In the genomic region with DNA sequence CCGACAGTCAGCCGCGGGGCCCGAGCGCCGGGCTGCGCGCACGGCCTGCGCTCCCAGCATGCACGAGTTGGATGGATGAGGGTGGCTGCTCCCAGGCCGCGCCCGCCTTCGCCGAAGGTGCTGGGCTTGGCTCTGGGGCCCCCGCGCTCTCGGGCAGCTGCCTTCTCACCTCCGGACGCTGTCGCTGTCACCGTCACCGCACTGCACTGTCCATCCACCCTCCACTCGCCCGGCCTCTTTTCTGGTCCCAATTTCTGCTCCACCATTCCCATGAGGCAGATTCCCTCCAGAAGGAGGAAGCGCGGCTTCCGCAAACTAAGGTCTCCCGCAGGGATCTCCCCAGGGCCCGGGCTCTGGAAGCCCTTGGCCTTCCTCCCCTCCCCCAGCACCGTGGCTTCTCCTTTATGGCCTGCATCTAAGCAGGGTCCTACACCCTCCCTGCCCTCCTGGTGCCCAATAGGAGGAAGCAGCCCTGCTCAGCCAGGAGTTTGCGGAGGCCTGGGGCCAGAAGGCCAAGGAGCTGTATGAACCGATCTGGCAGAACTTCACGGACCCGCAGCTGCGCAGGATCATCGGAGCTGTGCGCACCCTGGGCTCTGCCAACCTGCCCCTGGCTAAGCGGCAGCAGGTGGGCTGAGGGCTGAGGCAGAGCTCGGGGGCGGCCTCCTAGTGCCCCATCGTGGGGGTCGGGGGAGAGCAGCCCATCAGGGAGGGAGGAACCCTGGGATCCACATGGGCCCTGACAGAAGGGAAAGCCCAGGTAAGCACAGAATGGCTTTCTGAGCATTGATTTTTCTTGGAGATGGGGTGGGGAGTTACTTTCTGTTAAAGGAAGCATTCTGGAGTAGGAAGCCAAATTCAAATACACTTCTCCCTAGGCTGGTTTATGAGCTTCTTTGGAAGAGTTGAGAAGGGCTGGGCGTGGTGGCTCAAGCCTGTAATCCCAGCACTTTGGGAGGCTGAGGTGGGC, we compare ENCODE assay signal across 8 cellular contexts. TPM values are rescaled to one million over a fixed set of nuclear protein-coding genes. Genes with fewer than 3 reads are reported as not detected.
DNase-seq lines count a peak whose midpoint lies in the region; ATAC-seq and TF ChIP-seq lines count a peak whose summit lies in the region.
"Had no signal": no experiment of that assay in that cellular context is flagged by ENCODE, and none has a peak within 500 bp of the region (broad histone marks: within the 10 kb centered on the region; RNA-seq: fewer than 3 reads in every experiment).

No MANE protein-coding gene starts in this region.

- ATAC-seq in mucosa of descending colon (peak; percentile 15), HG03175 (IDR thresholded peaks at IDR 0.05; ENCODE audit: unreplicated experiment) (no peak), GM18520 (IDR thresholded peaks at IDR 0.05; ENCODE audit: unreplicated experiment) (no peak)

- WGBS in mammary epithelial cell (ENCODE audit: low coverage, missing lambda C conversion rate) = 41% methylated on average over 19 of the region's 45 CpGs

- H3K4me1 ChIP-seq in mammary epithelial cell (ENCODE audit: insufficient read depth, low read length) = peaks cover 17% of the 10 kb centered on the region
- peaks cover 29% of the 10 kb centered on the region for H3K4me1 ChIP-seq in mucosa of descending colon (ENCODE audit: low read depth)

- H3K4me3 ChIP-seq in mammary epithelial cell (replicated peaks in 1 of 3; ENCODE audit: insufficient read depth in 1 of 3, low read depth in 2 of 3, low read length in 3 of 3) = peak overlapping the region in 2 of 3 experiments; percentile 26 to 46
- peak overlapping the region; percentile 14 for H3K4me3 ChIP-seq in mucosa of descending colon

- H3K9me3 ChIP-seq in mammary epithelial cell (replicated peaks; ENCODE audit: insufficient read depth, low read length) (no peaks in the 10 kb centered on the region), mucosa of descending colon (no peaks in the 10 kb centered on the region)

- H3K9ac ChIP-seq in mammary epithelial cell (ENCODE audit: insufficient read depth, low read length) = no peak overlapping the region

- peak overlapping the region; percentile 88 for H3K4me2 ChIP-seq in mammary epithelial cell (ENCODE audit: insufficient read depth, low read depth, low read length)

- CTCF ChIA-PET in mammary epithelial cell (lab: Charles Lee; ENCODE audit: low non-redundant PET) = interaction anchor here (0.6 to 1.7 kb wide), 4 partner anchors 14 to 52 kb away, joined by 3 to 21 read pairs (median 5); no protein-coding TSS in a partner anchor

- no peaks in the 10 kb centered on the region for H4K20me1 ChIP-seq in mammary epithelial cell (ENCODE audit: insufficient read depth, low read length)

- H2AFZ ChIP-seq in mammary epithelial cell (ENCODE audit: low read depth, low read length) = peak overlapping the region; percentile 60

- DNase-seq in GM13977 (ENCODE audit: low spot score) (peak; percentile 61), NCI-H146 treated with DMSO at 0.1 percent for 48 hours (lab: John Stamatoyannopoulos, UW; ENCODE audit: unreplicated experiment) (peak; percentile 58), mammary epithelial cell (no peak), mucosa of descending colon (peak; percentile 37 to 68 (median 61)), RKO (ENCODE audit: low spot score) (no peak)

- BruUV-seq in mammary epithelial cell (replicated peaks; lab: Mats Ljungman, UMichigan) = no TSS peak

- intact Hi-C loops in mammary epithelial cell (cut with micrococcal nuclease) (loop anchor here (1.0 to 2.0 kb wide), 4 partner anchors 17 to 395 kb away; no protein-coding TSS in a partner anchor), mucosa of descending colon (cut with DNase I, micrococcal nuclease) (loop anchor here (5.0 kb wide), 1 partner anchor 50 kb away; no protein-coding TSS in a partner anchor)

- dilution Hi-C loops in mammary epithelial cell (cut with HindIII; ENCODE audit: low sequenced_read_pairs) = no loop called here

- in situ Hi-C loops in GM13977 (cut with MboI; ENCODE audit: low pct_unique_long_range_greater_than_20kb, low sequenced_read_pairs, unreplicated experiment) (no loop called here), mammary epithelial cell (cut with MboI; ENCODE audit: low sequenced_read_pairs in 2 of 2) (loop anchor here in 1 of 2 donors (5.0 kb wide), 1 partner anchor 55 kb away; no protein-coding TSS in a partner anchor)

- H3K36me3 ChIP-seq in mammary epithelial cell (ENCODE audit: insufficient read depth, low read length) (no peaks in the 10 kb centered on the region), mucosa of descending colon (ENCODE audit: low read depth) (no peaks in the 10 kb centered on the region)

- no peaks in the 10 kb centered on the region for H3K79me2 ChIP-seq in mammary epithelial cell (ENCODE audit: insufficient read depth, low read length)

- TF ChIP-seq CTCF in GM13977 (IDR thresholded peaks at IDR 0.05; ENCODE audit: extremely low read depth, insufficient read depth, missing control alignments) = no peak
- TF ChIP-seq CTCF in mammary epithelial cell (conservative IDR thresholded peaks at IDR 0.05 in 1 of 2, IDR thresholded peaks at IDR 0.05 in 1 of 2; ENCODE audit: extremely low read depth in 1 of 2, insufficient read depth in 1 of 2, low read depth in 1 of 2, low read length in 2 of 2) = no peak
- no peak for TF ChIP-seq CTCF in mucosa of descending colon (IDR thresholded peaks at IDR 0.05)

- H3K27me3 ChIP-seq in mammary epithelial cell (ENCODE audit: insufficient read depth, low read length) = peaks cover 5% of the 10 kb centered on the region

- no peak overlapping the region for H3K27ac ChIP-seq in mammary epithelial cell (ENCODE audit: insufficient read depth, low read depth, low read length)

RNA-seq across cellular contexts. Expression of a gene that starts 0.9 kb away (rescaled TPM):
- 1 to 10 TPM in 1 of 2 donors, not detected in 1; 3.0 TPM for total RNA-seq in mammary epithelial cell
- polyA plus RNA-seq in mammary epithelial cell = 0.19 TPM
- not detected for polyA minus RNA-seq in mammary epithelial cell
- 10 to 100 TPM; 16.0 to 24.6 (median 23.0) TPM for total RNA-seq in mucosa of descending colon

RNA-seq across cellular contexts. Expression of a gene that starts 31.6 kb away (rescaled TPM):
- total RNA-seq in mammary epithelial cell (10 to 100 TPM; 26.6 to 35.8 TPM), mucosa of descending colon (10 to 100 TPM; 38.1 to 54.9 (median 51.3) TPM)
- polyA plus RNA-seq in mammary epithelial cell = 26.5 TPM
- polyA minus RNA-seq in mammary epithelial cell = 59.4 TPM

RNA-seq across cellular contexts. Expression of a gene that starts 45.4 kb away (rescaled TPM):
- total RNA-seq in mammary epithelial cell (not detected), mucosa of descending colon (under 1 TPM in 2 of 3 donors, not detected in 1; 0.58 to 0.64 TPM)
- polyA plus RNA-seq in mammary epithelial cell = not detected
- not detected for polyA minus RNA-seq in mammary epithelial cell
- total RNA-seq: T-helper 2 cell treated with Interferon-gamma antibody and Interleukin-4, amounts not matched to agents 100 ng/mL and 5 ng/mL, for 36 hours had no signal

Comparison
In these comparisons a context has a peak if more than half of its experiments do, and no peak if none do; other contexts are left out.
1. DNase-seq: peak in GM13977 (single experiment), NCI-H146 treated with DMSO at 0.1 percent for 48 hours (single experiment) and mucosa of descending colon (3 of 3); none in mammary epithelial cell (single experiment) and RKO (single experiment).
2. RNA of a gene that starts 0.9 kb away (total RNA-seq): 16.0 to 24.6 TPM in mucosa of descending colon; 3.0 TPM in mammary epithelial cell; every median in the first group is over 4 times any median in the second.